15 cellular contexts compared by ENCODE assay signal in genomic region chr5:149811453-149811852, GRCh38.
"Had no signal": no experiment of that assay in that cellular context is flagged by ENCODE, and none has a peak within 500 bp of the region (broad histone marks: within the 10 kb centered on the region; RNA-seq: fewer than 3 reads in every experiment).

No MANE protein-coding gene starts in this region.

- H3K27me3 ChIP-seq: foreskin keratinocyte, pancreas had no signal

- H3K9me3 Mint-ChIP-seq: activated CD4-positive, alpha-beta T cell treated with anti-CD3 and anti-CD28 coated beads, Interleukin-2, amount 10 ng/mL, durations not matched to agents 7 days and 5 days; activated naive CD8-positive, alpha-beta T cell treated with anti-CD3 and anti-CD28 coated beads for 36 hours; brain; effector memory CD8-positive, alpha-beta T cell; naive thymus-derived CD4-positive, alpha-beta T cell had no signal

- H3K36me3 ChIP-seq: pancreas had no signal

- DNase-seq: activated CD4-positive, alpha-beta T cell treated with anti-CD3 and anti-CD28 coated beads, Interleukin-2, amount 10 ng/mL, durations not matched to agents 7 days and 5 days; activated CD8-positive, alpha-beta memory T cell treated with anti-CD3 and anti-CD28 coated beads for 24 hours; activated gamma-delta T cell treated with Interleukin-2 at 50 U/mL for 16 hours; activated naive CD8-positive, alpha-beta T cell treated with anti-CD3 and anti-CD28 coated beads for 36 hours; amygdala; effector memory CD8-positive, alpha-beta T cell; foreskin keratinocyte; head of caudate nucleus; left colon; mucosa of descending colon; naive thymus-derived CD4-positive, alpha-beta T cell; pancreas; retina; SW 1271 had no signal

- H3K4me3 ChIP-seq: mucosa of descending colon, pancreas had no signal

- H3K9me3 ChIP-seq: mucosa of descending colon, pancreas had no signal

- H3K27ac ChIP-seq: foreskin keratinocyte, pancreas had no signal

- H3K4me1 Mint-ChIP-seq: activated CD4-positive, alpha-beta T cell treated with anti-CD3 and anti-CD28 coated beads, Interleukin-2, amount 10 ng/mL, durations not matched to agents 7 days and 5 days had no signal

- H3K27ac Mint-ChIP-seq: activated CD4-positive, alpha-beta T cell treated with anti-CD3 and anti-CD28 coated beads, Interleukin-2, amount 10 ng/mL, durations not matched to agents 7 days and 5 days; activated naive CD8-positive, alpha-beta T cell treated with anti-CD3 and anti-CD28 coated beads for 36 hours; effector memory CD8-positive, alpha-beta T cell; naive thymus-derived CD4-positive, alpha-beta T cell had no signal

- H3K4me1 ChIP-seq: foreskin keratinocyte, pancreas had no signal

- H3K4me3 Mint-ChIP-seq: activated CD4-positive, alpha-beta T cell treated with anti-CD3 and anti-CD28 coated beads, Interleukin-2, amount 10 ng/mL, durations not matched to agents 7 days and 5 days; activated naive CD8-positive, alpha-beta T cell treated with anti-CD3 and anti-CD28 coated beads for 36 hours; brain; effector memory CD8-positive, alpha-beta T cell; naive thymus-derived CD4-positive, alpha-beta T cell had no signal

- H3K27me3 Mint-ChIP-seq: activated CD4-positive, alpha-beta T cell treated with anti-CD3 and anti-CD28 coated beads, Interleukin-2, amount 10 ng/mL, durations not matched to agents 7 days and 5 days; activated naive CD8-positive, alpha-beta T cell treated with anti-CD3 and anti-CD28 coated beads for 36 hours; effector memory CD8-positive, alpha-beta T cell; naive thymus-derived CD4-positive, alpha-beta T cell had no signal

- ATAC-seq: effector memory CD8-positive, alpha-beta T cell; foreskin keratinocyte; left colon; mucosa of descending colon; naive thymus-derived CD4-positive, alpha-beta T cell; pancreas had no signal

- H3K36me3 Mint-ChIP-seq: activated naive CD8-positive, alpha-beta T cell treated with anti-CD3 and anti-CD28 coated beads for 36 hours; brain had no signal
